Comparison of ENCODE assay signal across 13 cellular contexts in the genomic region with DNA sequence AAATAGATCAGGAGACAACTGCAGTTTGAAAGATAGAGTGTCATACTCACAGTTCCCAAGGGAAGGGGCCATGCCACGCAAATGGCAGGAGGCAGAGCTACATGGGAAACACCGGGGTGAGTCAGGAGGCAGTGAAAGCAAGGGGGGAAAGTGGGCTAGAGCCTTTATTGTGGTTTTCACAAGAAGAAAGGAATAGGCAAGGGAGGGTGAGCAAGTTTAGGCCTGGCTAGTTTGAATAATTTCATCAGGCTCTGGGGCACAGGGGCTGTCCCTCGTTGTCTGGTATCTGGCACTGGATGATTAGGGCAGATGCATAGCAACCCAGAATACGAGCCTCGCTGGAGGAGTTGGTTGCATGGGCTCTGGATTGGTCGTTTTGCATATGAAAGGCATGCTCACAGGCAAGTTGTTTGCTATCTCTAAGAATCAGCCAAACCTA. TPM values are rescaled to one million over a fixed set of nuclear protein-coding genes. Genes with fewer than 3 reads are reported as not detected.
A peak's percentile ranks its signal among the peaks of the same experiment; 100 is the strongest.
DNase-seq lines count a peak whose midpoint lies in the region; ATAC-seq and TF ChIP-seq lines count a peak whose summit lies in the region.
"Had no signal": no experiment of that assay in that cellular context is flagged by ENCODE, and none has a peak within 500 bp of the region (broad histone marks: within the 10 kb centered on the region; RNA-seq: fewer than 3 reads in every experiment).

No MANE protein-coding gene starts in this region.

- TF ChIP-seq CTCF in foreskin keratinocyte (conservative IDR thresholded peaks at IDR 0.05) (no peak), coronary artery (IDR thresholded peaks at IDR 0.05) (no peak)

- H3K27ac ChIP-seq in foreskin keratinocyte: no peak overlapping the region
- H3K27ac ChIP-seq in naive thymus-derived CD4-positive, alpha-beta T cell (ENCODE audit: low read depth, low read length): no peak overlapping the region
- no peak overlapping the region for H3K27ac ChIP-seq in coronary artery
- H3K27ac ChIP-seq: gastrocnemius medialis, prostate gland had no signal

- H3K9me3 Mint-ChIP-seq in naive thymus-derived CD4-positive, alpha-beta T cell: no peaks in the 10 kb centered on the region

- peaks cover 12% of the 10 kb centered on the region for H3K27me3 ChIP-seq in foreskin keratinocyte
- H3K27me3 ChIP-seq in naive thymus-derived CD4-positive, alpha-beta T cell (ENCODE audit: control insufficient read depth in 2 of 2, insufficient read depth in 2 of 2, low read length in 2 of 2): no peaks in the 10 kb centered on the region
- H3K27me3 ChIP-seq: gastrocnemius medialis had no signal

- CTCF ChIA-PET in naive thymus-derived CD4-positive, alpha-beta T cell (lab: Charles Lee): no interaction called here

- no peaks in the 10 kb centered on the region for H3K4me1 Mint-ChIP-seq in naive thymus-derived CD4-positive, alpha-beta T cell

- H3K9me3 ChIP-seq in naive thymus-derived CD4-positive, alpha-beta T cell (ENCODE audit: control insufficient read depth in 2 of 3, low read length in 3 of 3): no peaks in the 10 kb centered on the region
- H3K9me3 ChIP-seq: gastrocnemius medialis, prostate gland had no signal

- no peak overlapping the region for H3K4me3 ChIP-seq in naive thymus-derived CD4-positive, alpha-beta T cell (ENCODE audit: low read length)
- H3K4me3 ChIP-seq in coronary artery: no peak overlapping the region
- H3K4me3 ChIP-seq: gastrocnemius medialis, lung, prostate gland had no signal

- intact Hi-C loops in naive thymus-derived CD4-positive, alpha-beta T cell (cut with micrococcal nuclease): no loop called here

- H3K4me3 Mint-ChIP-seq in naive thymus-derived CD4-positive, alpha-beta T cell: no peak overlapping the region

- no peak overlapping the region for H3K27ac Mint-ChIP-seq in naive thymus-derived CD4-positive, alpha-beta T cell

- no peaks in the 10 kb centered on the region for H3K4me1 ChIP-seq in foreskin keratinocyte
- H3K4me1 ChIP-seq in naive thymus-derived CD4-positive, alpha-beta T cell (ENCODE audit: control insufficient read depth in 2 of 2, insufficient read depth in 2 of 2, low read length in 2 of 2): no peaks in the 10 kb centered on the region
- H3K4me1 ChIP-seq: gastrocnemius medialis, prostate gland had no signal

- H3K36me3 ChIP-seq in naive thymus-derived CD4-positive, alpha-beta T cell (ENCODE audit: control insufficient read depth in 2 of 3, insufficient read depth in 3 of 3, low read length in 3 of 3): no peaks in the 10 kb centered on the region
- H3K36me3 ChIP-seq: gastrocnemius medialis, prostate gland had no signal

- peak; percentile 36 for DNase-seq in activated naive CD4-positive, alpha-beta T cell treated with Interleukin-2 at 50 U/mL for 16 hours
- no peak for DNase-seq in activated naive CD4-positive, alpha-beta T cell treated with anti-CD3 and anti-CD28 coated beads, Interleukin-2, amount 50 U/mL, for 16 hours
- DNase-seq in foreskin keratinocyte (peak; percentile 73 to 80), SIG-M5 treated with dmso at 0.1 percent for 504 hours (lab: John Stamatoyannopoulos, UW; ENCODE audit: unreplicated experiment) (no peak), coronary artery (ENCODE audit: low spot score) (no peak)
- DNase-seq in stimulated activated naive CD8-positive, alpha-beta T cell treated with anti-CD3 and anti-CD28 coated beads, Interleukin-15, Interleukin-2, amounts not matched to agents 100 U/mL and 50 U/mL, for 24 hours: peak; percentile 69
- no peak for DNase-seq in naive thymus-derived CD4-positive, alpha-beta T cell
- DNase-seq: gastrocnemius medialis, NCI-H524 had no signal

- POLR2A ChIA-PET in naive thymus-derived CD4-positive, alpha-beta T cell (lab: Charles Lee): no interaction called here

- peaks cover 0 to 21% (median 0%) of the 10 kb centered on the region in 5 donors for H3K27me3 Mint-ChIP-seq in naive thymus-derived CD4-positive, alpha-beta T cell

- ATAC-seq in HG03442 (IDR thresholded peaks at IDR 0.05; ENCODE audit: unreplicated experiment) (peak; percentile 75), foreskin keratinocyte (peak; percentile 84)
- peak; percentile 99 for ATAC-seq in stimulated activated naive CD8-positive, alpha-beta T cell treated with anti-CD3 and anti-CD28 coated beads, Interleukin-15, Interleukin-2, amounts not matched to agents 100 U/mL and 50 U/mL, for 24 hours
- no peak for ATAC-seq in naive thymus-derived CD4-positive, alpha-beta T cell
- ATAC-seq: gastrocnemius medialis, SK-N-SH treated with all-trans-retinoic acid at 6 μM for 48 hours had no signal

- no peaks in the 10 kb centered on the region for H3K36me3 Mint-ChIP-seq in naive thymus-derived CD4-positive, alpha-beta T cell

RNA-seq across cellular contexts. Expression of a gene that starts 17.0 kb away (rescaled TPM):
- total RNA-seq in foreskin keratinocyte: not detected in 2 replicates
- polyA plus RNA-seq in foreskin keratinocyte: not detected in 2 replicates
- not detected for total RNA-seq in naive thymus-derived CD4-positive, alpha-beta T cell
- polyA plus RNA-seq in naive thymus-derived CD4-positive, alpha-beta T cell: not detected
- total RNA-seq: gastrocnemius medialis had no signal

RNA-seq across cellular contexts. Expression of a gene that starts 49.3 kb away (rescaled TPM):
- 121 and 143 TPM in 2 replicates for total RNA-seq in foreskin keratinocyte
- polyA plus RNA-seq in foreskin keratinocyte: 47.6 and 50.7 TPM in 2 replicates
- 10 to 100 TPM; 11.3 to 23.7 (median 16.5) TPM for total RNA-seq in naive thymus-derived CD4-positive, alpha-beta T cell
- polyA plus RNA-seq in naive thymus-derived CD4-positive, alpha-beta T cell: 10 to 100 TPM; 12.7 to 14.4 TPM

Comparison
In these comparisons a context has a peak if more than half of its experiments do, and no peak if none do; other contexts are left out.
1. DNase-seq: peak in activated naive CD4-positive, alpha-beta T cell treated with Interleukin-2 at 50 U/mL for 16 hours (single experiment), foreskin keratinocyte (2 of 2) and stimulated activated naive CD8-positive, alpha-beta T cell treated with anti-CD3 and anti-CD28 coated beads, Interleukin-15, Interleukin-2, amounts not matched to agents 100 U/mL and 50 U/mL, for 24 hours (single experiment); none in activated naive CD4-positive, alpha-beta T cell treated with anti-CD3 and anti-CD28 coated beads, Interleukin-2, amount 50 U/mL, for 16 hours (single experiment), naive thymus-derived CD4-positive, alpha-beta T cell (0 of 9), SIG-M5 treated with dmso at 0.1 percent for 504 hours (single experiment) and coronary artery (single experiment).